Comparison of ENCODE assay signal across 8 cellular contexts in the genomic region with DNA sequence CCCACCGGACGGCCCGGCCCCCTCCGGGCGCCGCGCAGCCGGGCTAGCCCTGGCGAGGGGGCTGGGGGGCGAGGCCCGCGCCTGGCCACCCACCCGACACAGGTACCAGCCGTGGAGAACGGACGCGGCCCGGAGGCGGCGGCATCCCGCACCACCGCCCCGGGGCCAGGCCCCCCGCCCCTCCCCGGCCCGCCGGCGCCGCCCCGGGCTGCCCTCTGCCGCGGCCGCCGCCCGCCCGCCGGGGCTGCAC. TPM values are rescaled to one million over a fixed set of nuclear protein-coding genes. Genes with fewer than 3 reads are reported as not detected.
DNase-seq lines count a peak whose midpoint lies in the region; ATAC-seq, FAIRE-seq and TF ChIP-seq lines count a peak whose summit lies in the region.

No MANE protein-coding gene starts in this region.

- peak overlapping the region; percentile 97 for H3K27ac Mint-ChIP-seq in dendritic cell treated with granulocyte-macrophage colony-stimulating factor and Interleukin-4, amounts not matched to agents 40 ng/mL and 50 ng/mL, for 4 days

- intact Hi-C loops in dendritic cell treated with granulocyte-macrophage colony-stimulating factor and Interleukin-4, amounts not matched to agents 40 ng/mL and 50 ng/mL, for 4 days (cut with micrococcal nuclease): no loop called here
- intact Hi-C loops in psoas muscle (cut with DNase I): loop anchor here in 1 of 2 donors (1.0 kb wide), 1 partner anchor 108 kb away; no protein-coding TSS in a partner anchor

- H3K27ac ChIP-seq in psoas muscle: peak overlapping the region; percentile 94

- no peaks in the 10 kb centered on the region for H3K9me3 ChIP-seq in psoas muscle

- H3K27me3 ChIP-seq in psoas muscle (ENCODE audit: insufficient read depth in 3 of 3, low read length in 2 of 3): no peaks in the 10 kb centered on the region

- peak overlapping the region; percentile 92 for H3K4me3 ChIP-seq in psoas muscle

- peak overlapping the region; percentile 91 for H3K4me3 Mint-ChIP-seq in dendritic cell treated with granulocyte-macrophage colony-stimulating factor and Interleukin-4, amounts not matched to agents 40 ng/mL and 50 ng/mL, for 4 days

- no peak for FAIRE-seq in HTR-8/SVneo (lab: Jason Lieb, UNC)

- H3K4me1 Mint-ChIP-seq in dendritic cell treated with granulocyte-macrophage colony-stimulating factor and Interleukin-4, amounts not matched to agents 40 ng/mL and 50 ng/mL, for 4 days (ENCODE audit: low read depth): peaks cover 72% of the 10 kb centered on the region

- TF ChIP-seq CTCF in psoas muscle (IDR thresholded peaks at IDR 0.05): no peak

- H3K36me3 ChIP-seq in psoas muscle (ENCODE audit: insufficient read depth in 1 of 2, low read depth in 1 of 2): peaks cover 0 to 5% of the 10 kb centered on the region in 2 donors

- peaks cover 29% of the 10 kb centered on the region for H3K36me3 Mint-ChIP-seq in dendritic cell treated with granulocyte-macrophage colony-stimulating factor and Interleukin-4, amounts not matched to agents 40 ng/mL and 50 ng/mL, for 4 days (ENCODE audit: low read depth)

- H3K9me3 Mint-ChIP-seq in dendritic cell treated with granulocyte-macrophage colony-stimulating factor and Interleukin-4, amounts not matched to agents 40 ng/mL and 50 ng/mL, for 4 days: no peaks in the 10 kb centered on the region

- peaks cover 53% of the 10 kb centered on the region for H3K4me1 ChIP-seq in psoas muscle

- 0 to 1% (median 0%) methylated on average over 1 to 37 of the region's 37 CpGs for WGBS in psoas muscle, 3 donors

- DNase-seq in psoas muscle: no peak
- DNase-seq in stimulated activated CD4-positive, alpha-beta T cell treated with anti-CD3 and anti-CD28 coated beads, Interleukin-4, amount 100 ng/mL, for 1 hour: no peak
- DNase-seq in HTR-8/SVneo (ENCODE audit: insufficient read length, low spot score): no peak
- no peak for DNase-seq in SW480 (ENCODE audit: low spot score)

- no peaks in the 10 kb centered on the region for H3K27me3 Mint-ChIP-seq in dendritic cell treated with granulocyte-macrophage colony-stimulating factor and Interleukin-4, amounts not matched to agents 40 ng/mL and 50 ng/mL, for 4 days

- ATAC-seq in GM19455 (IDR thresholded peaks at IDR 0.05; ENCODE audit: unreplicated experiment): peak; percentile 20
- peak; percentile 20 for ATAC-seq in HG03442 (IDR thresholded peaks at IDR 0.05; ENCODE audit: unreplicated experiment)
- ATAC-seq in psoas muscle: no peak
- no peak for ATAC-seq in HG03521 (IDR thresholded peaks at IDR 0.05; ENCODE audit: unreplicated experiment)

RNA-seq across cellular contexts. Expression of a gene that starts 0.4 kb away (rescaled TPM):
- total RNA-seq in psoas muscle: 10 to 100 TPM; 25.4 to 35.7 (median 33.1) TPM
- polyA plus RNA-seq in psoas muscle: 10 to 100 TPM in 1 of 3 donors, 1 to 10 TPM in 2; 4.9 to 24.7 (median 8.0) TPM

Comparison
In these comparisons a context has a peak if more than half of its experiments do, and no peak if none do; other contexts are left out.
1. ATAC-seq: peak in GM19455 (single experiment) and HG03442 (single experiment); none in psoas muscle (0 of 4) and HG03521 (single experiment).